In genomic region chr5:110752953-110753352, GRCh38 we compare ENCODE assay signal across 10 cellular contexts.
A peak's percentile ranks its signal among the peaks of the same experiment; 100 is the strongest.
DNase-seq lines count a peak whose midpoint lies in the region; ATAC-seq, FAIRE-seq and TF ChIP-seq lines count a peak whose summit lies in the region.
"Had no signal": no experiment of that assay in that cellular context is flagged by ENCODE, and none has a peak within 500 bp of the region (broad histone marks: within the 10 kb centered on the region; RNA-seq: fewer than 3 reads in every experiment).

No MANE protein-coding gene starts in this region.

- peaks cover 50% of the 10 kb centered on the region for H3K36me3 Mint-ChIP-seq in activated naive CD8-positive, alpha-beta T cell treated with anti-CD3 and anti-CD28 coated beads, Interleukin-2, amount 50 U/mL, for 24 hours (ENCODE audit: low read depth)

- TF ChIP-seq CTCF in D721Med (IDR thresholded peaks at IDR 0.05; ENCODE audit: insufficient read depth, missing control alignments): no peak

- TF ChIP-seq POLR2A in GM18505 (IDR thresholded peaks at IDR 0.05; ENCODE audit: borderline replicate concordance, extremely low read depth, insufficient read depth, insufficient read length) (no peak), erythroblast (IDR thresholded peaks at IDR 0.05; ENCODE audit: low read length) (no peak)

- no peak for FAIRE-seq in D721Med (lab: Jason Lieb, UNC)
- FAIRE-seq: urothelium cell line had no signal

- peaks cover 46% of the 10 kb centered on the region for H3K4me1 Mint-ChIP-seq in activated naive CD8-positive, alpha-beta T cell treated with anti-CD3 and anti-CD28 coated beads, Interleukin-2, amount 50 U/mL, for 24 hours

- peak; percentile 6 for ATAC-seq in GM18505 (IDR thresholded peaks at IDR 0.05; ENCODE audit: unreplicated experiment)
- ATAC-seq in GM21529 (IDR thresholded peaks at IDR 0.05; ENCODE audit: unreplicated experiment): peak; percentile 28
- peak; percentile 18 for ATAC-seq in HG03342 (IDR thresholded peaks at IDR 0.05; ENCODE audit: unreplicated experiment)
- peak; percentile 59 for ATAC-seq in activated naive CD8-positive, alpha-beta T cell treated with anti-CD3 and anti-CD28 coated beads, Interleukin-2, amount 50 U/mL, for 24 hours

- peak overlapping the region; percentile 93 for H3K27ac Mint-ChIP-seq in activated naive CD8-positive, alpha-beta T cell treated with anti-CD3 and anti-CD28 coated beads, Interleukin-2, amount 50 U/mL, for 24 hours

- no peaks in the 10 kb centered on the region for H3K9me3 Mint-ChIP-seq in activated naive CD8-positive, alpha-beta T cell treated with anti-CD3 and anti-CD28 coated beads, Interleukin-2, amount 50 U/mL, for 24 hours

- H3K4me3 Mint-ChIP-seq in activated naive CD8-positive, alpha-beta T cell treated with anti-CD3 and anti-CD28 coated beads, Interleukin-2, amount 50 U/mL, for 24 hours: peak overlapping the region; percentile 62

- H3K27me3 Mint-ChIP-seq in activated naive CD8-positive, alpha-beta T cell treated with anti-CD3 and anti-CD28 coated beads, Interleukin-2, amount 50 U/mL, for 24 hours: no peaks in the 10 kb centered on the region

- DNase-seq in activated naive CD8-positive, alpha-beta T cell treated with anti-CD3 and anti-CD28 coated beads, Interleukin-2, amount 50 U/mL, for 24 hours: no peak
- DNase-seq in COR-L47 (lab: John Stamatoyannopoulos, UW) (no peak), UCSD-AML1 (lab: John Stamatoyannopoulos, UW; ENCODE audit: unreplicated experiment) (no peak), erythroblast (lab: John Stamatoyannopoulos, UW) (no peak), D721Med (ENCODE audit: insufficient read length, low spot score) (no peak)
- DNase-seq: NCI-H446 had no signal

Comparison
In these comparisons a context has a peak if more than half of its experiments do, and no peak if none do; other contexts are left out.
1. ATAC-seq: peak in every context shown above with its lines; median percentile 59 in activated naive CD8-positive, alpha-beta T cell treated with anti-CD3 and anti-CD28 coated beads, Interleukin-2, amount 50 U/mL, for 24 hours; 28 in GM21529; 18 in HG03342; 6 in GM18505.